ENCODE assay signal across 8 cellular contexts in the genomic region with DNA sequence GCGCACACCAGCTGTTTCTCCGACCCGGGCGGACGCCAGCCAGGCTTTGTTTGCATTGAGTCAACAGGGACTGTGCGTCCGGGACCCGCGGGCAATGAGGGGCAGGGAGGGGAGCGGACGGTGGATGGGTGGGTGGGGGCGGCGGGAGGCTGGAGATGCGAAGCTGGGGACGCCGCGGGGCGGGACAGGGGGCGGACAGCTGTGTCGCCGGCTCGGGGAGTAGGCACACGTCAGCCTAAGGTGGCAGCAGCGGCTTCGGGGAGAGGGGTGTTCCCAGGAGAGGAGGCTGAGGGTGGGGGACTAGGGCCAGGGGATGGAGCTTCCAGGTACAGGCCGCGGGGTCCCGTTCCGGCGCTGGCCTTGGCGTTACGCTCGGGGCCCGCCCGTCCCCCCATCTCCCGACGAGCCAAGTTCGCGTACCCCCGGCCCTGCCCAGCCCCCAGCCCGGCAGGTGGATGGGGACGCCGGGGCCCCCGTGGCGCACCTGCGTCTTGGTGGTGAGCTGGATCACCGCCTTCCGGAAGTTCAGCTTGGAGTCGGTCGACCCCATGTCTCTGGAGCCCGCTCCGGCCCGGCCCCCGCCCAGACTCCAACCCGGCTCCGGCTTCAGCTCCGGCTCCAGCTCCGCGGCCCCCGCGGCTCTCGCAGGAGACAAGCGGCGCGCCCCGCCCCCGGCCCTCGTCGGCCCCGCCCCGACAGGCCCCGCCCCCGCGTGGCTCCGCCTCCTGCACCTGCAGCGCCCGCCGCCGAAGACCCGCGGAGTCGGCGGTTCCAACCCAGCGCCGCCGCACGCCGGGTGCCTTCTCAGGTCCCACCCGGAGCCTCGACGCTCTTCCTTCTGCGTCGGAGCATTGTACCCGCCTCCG. TPM values are rescaled to one million over a fixed set of nuclear protein-coding genes. Genes with fewer than 3 reads are reported as not detected.
DNase-seq lines count a peak whose midpoint lies in the region; ATAC-seq and TF ChIP-seq lines count a peak whose summit lies in the region.

A gene with protein sequence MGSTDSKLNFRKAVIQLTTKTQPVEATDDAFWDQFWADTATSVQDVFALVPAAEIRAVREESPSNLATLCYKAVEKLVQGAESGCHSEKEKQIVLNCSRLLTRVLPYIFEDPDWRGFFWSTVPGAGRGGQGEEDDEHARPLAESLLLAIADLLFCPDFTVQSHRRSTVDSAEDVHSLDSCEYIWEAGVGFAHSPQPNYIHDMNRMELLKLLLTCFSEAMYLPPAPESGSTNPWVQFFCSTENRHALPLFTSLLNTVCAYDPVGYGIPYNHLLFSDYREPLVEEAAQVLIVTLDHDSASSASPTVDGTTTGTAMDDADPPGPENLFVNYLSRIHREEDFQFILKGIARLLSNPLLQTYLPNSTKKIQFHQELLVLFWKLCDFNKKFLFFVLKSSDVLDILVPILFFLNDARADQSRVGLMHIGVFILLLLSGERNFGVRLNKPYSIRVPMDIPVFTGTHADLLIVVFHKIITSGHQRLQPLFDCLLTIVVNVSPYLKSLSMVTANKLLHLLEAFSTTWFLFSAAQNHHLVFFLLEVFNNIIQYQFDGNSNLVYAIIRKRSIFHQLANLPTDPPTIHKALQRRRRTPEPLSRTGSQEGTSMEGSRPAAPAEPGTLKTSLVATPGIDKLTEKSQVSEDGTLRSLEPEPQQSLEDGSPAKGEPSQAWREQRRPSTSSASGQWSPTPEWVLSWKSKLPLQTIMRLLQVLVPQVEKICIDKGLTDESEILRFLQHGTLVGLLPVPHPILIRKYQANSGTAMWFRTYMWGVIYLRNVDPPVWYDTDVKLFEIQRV (minus strand): TSS at position 653 of the 866 bp plus-strand sequence. CDS start 103 bp downstream, at position 550.

- peaks cover 24% of the 10 kb centered on the region for H3K27me3 Mint-ChIP-seq in activated T-helper 2 cell treated with anti-CD3 and anti-CD28 coated beads, Interferon-gamma antibody, Interleukin-2, Interleukin-4, amounts not matched to agents 10 μg/mL and 5 μg/mL and 100 μg/mL, durations not matched to agents 14 hours and 24 hours and 36 hours (ENCODE audit: low read depth)

- peak within 1 kb of the TSS; percentile 86 for H3K4me2 ChIP-seq in OCI-LY1 (ENCODE audit: low read length)
- peak within 1 kb of the TSS; percentile 81 for H3K4me2 ChIP-seq in neural cell (ENCODE audit: low read length)

- H2AFZ ChIP-seq in OCI-LY1 (ENCODE audit: low read length) (no peak within 1 kb of the TSS), neural cell (ENCODE audit: low read depth, low read length) (peak within 1 kb of the TSS; percentile 65)

- TF ChIP-seq CTCF in OCI-LY1 (IDR thresholded peaks at IDR 0.05; ENCODE audit: low read length) (no peak), foreskin fibroblast (IDR thresholded peaks at IDR 0.05; ENCODE audit: low read depth, low read length) (no peak), neural cell (IDR thresholded peaks at IDR 0.05; ENCODE audit: poor library complexity, severe bottlenecking) (no peak)

- intact Hi-C loops in activated T-helper 2 cell treated with anti-CD3 and anti-CD28 coated beads, Interferon-gamma antibody, Interleukin-2, Interleukin-4, amounts not matched to agents 10 μg/mL and 5 μg/mL and 100 μg/mL, durations not matched to agents 14 hours and 24 hours and 36 hours (cut with micrococcal nuclease) = no loop called here

- H3K27ac Mint-ChIP-seq in activated T-helper 2 cell treated with anti-CD3 and anti-CD28 coated beads, Interferon-gamma antibody, Interleukin-2, Interleukin-4, amounts not matched to agents 10 μg/mL and 5 μg/mL and 100 μg/mL, durations not matched to agents 14 hours and 24 hours and 36 hours = no peak within 1 kb of the TSS

- H3K9me2 ChIP-seq in OCI-LY1 (ENCODE audit: low read depth, low read length) (no peaks in the 10 kb centered on the region), neural cell (ENCODE audit: insufficient read depth, low read length) (no peaks in the 10 kb centered on the region)

- H3K27me3 ChIP-seq in OCI-LY1 (ENCODE audit: insufficient read depth, low read length) = no peaks in the 10 kb centered on the region
- H3K27me3 ChIP-seq in neural cell (ENCODE audit: insufficient read depth, low read depth, low read length) = peaks cover 8% of the 10 kb centered on the region

- H3K9me3 ChIP-seq in OCI-LY1 (ENCODE audit: low read length) = no peaks in the 10 kb centered on the region
- H3K9me3 ChIP-seq in neural cell (ENCODE audit: low read length) = no peaks in the 10 kb centered on the region

- no peak within 1 kb of the TSS for H3K27ac ChIP-seq in OCI-LY1 (ENCODE audit: low read depth, low read length, poor library complexity, severe bottlenecking)
- H3K27ac ChIP-seq in neural cell (ENCODE audit: low read length) = peak within 1 kb of the TSS; percentile 47

- H3K36me3 ChIP-seq in OCI-LY1 (ENCODE audit: insufficient read depth, low read length) (no peaks in the 10 kb centered on the region), neural cell (ENCODE audit: insufficient read depth, low read length) (no peaks in the 10 kb centered on the region)

- TF ChIP-seq EP300 in neural cell (conservative IDR thresholded peaks at IDR 0.05; ENCODE audit: poor library complexity, severe bottlenecking) = no peak

- H3K79me2 ChIP-seq in OCI-LY1 (ENCODE audit: insufficient read depth, low read length) (no peaks in the 10 kb centered on the region), neural cell (replicated peaks; ENCODE audit: insufficient read depth, low read length) (peaks cover 5% of the 10 kb centered on the region)

- peak within 1 kb of the TSS; percentile 77 for H3K4me3 Mint-ChIP-seq in activated T-helper 2 cell treated with anti-CD3 and anti-CD28 coated beads, Interferon-gamma antibody, Interleukin-2, Interleukin-4, amounts not matched to agents 10 μg/mL and 5 μg/mL and 100 μg/mL, durations not matched to agents 14 hours and 24 hours and 36 hours (ENCODE audit: low read depth)

- no peak for TF ChIP-seq RAD21 in neural cell (conservative IDR thresholded peaks at IDR 0.05)

- H3K4me1 ChIP-seq in OCI-LY1 (ENCODE audit: insufficient read depth, low read length, severe bottlenecking) = peaks cover 6% of the 10 kb centered on the region

- H4K20me1 ChIP-seq in OCI-LY1 (ENCODE audit: insufficient read depth, low read length) (no peaks in the 10 kb centered on the region), neural cell (ENCODE audit: insufficient read depth) (no peaks in the 10 kb centered on the region)

- H3K4me3 ChIP-seq in OCI-LY1 (ENCODE audit: low read depth, low read length, poor library complexity, severe bottlenecking) (peak within 1 kb of the TSS; percentile 67), foreskin fibroblast (ENCODE audit: low read depth in 1 of 2, low read length in 2 of 2) (peak within 1 kb of the TSS; percentile 41 to 48), neural cell (ENCODE audit: low read length) (peak within 1 kb of the TSS; percentile 96)

- H3K9me3 Mint-ChIP-seq in activated T-helper 2 cell treated with anti-CD3 and anti-CD28 coated beads, Interferon-gamma antibody, Interleukin-2, Interleukin-4, amounts not matched to agents 10 μg/mL and 5 μg/mL and 100 μg/mL, durations not matched to agents 14 hours and 24 hours and 36 hours = no peaks in the 10 kb centered on the region

- H3K4me1 Mint-ChIP-seq in activated T-helper 2 cell treated with anti-CD3 and anti-CD28 coated beads, Interferon-gamma antibody, Interleukin-2, Interleukin-4, amounts not matched to agents 10 μg/mL and 5 μg/mL and 100 μg/mL, durations not matched to agents 14 hours and 24 hours and 36 hours (ENCODE audit: low read depth) = peaks cover 6% of the 10 kb centered on the region

- ATAC-seq in GM19455 (IDR thresholded peaks at IDR 0.05; ENCODE audit: unreplicated experiment) = no peak

- DNase-seq in DMS 273 (lab: John Stamatoyannopoulos, UW; ENCODE audit: unreplicated experiment) = peak; percentile 79
- DNase-seq in DMS 273 treated with DMSO at 0.1 percent for 48 hours (lab: John Stamatoyannopoulos, UW) = no peak
- peak; percentile 52 for DNase-seq in activated T-helper 2 cell treated with anti-CD3 and anti-CD28 coated beads, Interferon-gamma antibody, Interleukin-2, Interleukin-4, amounts not matched to agents 10 μg/mL and 5 μg/mL and 100 μg/mL, durations not matched to agents 14 hours and 24 hours and 36 hours (ENCODE audit: low spot score)
- DNase-seq in foreskin fibroblast = peak in 1 of 2 donors; percentile 53
- DNase-seq in stimulated activated naive CD4-positive, alpha-beta T cell (lab: John Stamatoyannopoulos, UW) = peak; percentile 63 to 90 (median 82)

- no peaks in the 10 kb centered on the region for H3F3A ChIP-seq in OCI-LY1 (ENCODE audit: insufficient read depth, low read length)
- H3F3A ChIP-seq in neural cell (ENCODE audit: insufficient read depth, low read length, poor library complexity, severe bottlenecking) = no peaks in the 10 kb centered on the region

- H3K9ac ChIP-seq in OCI-LY1 (ENCODE audit: low read length) = peak within 1 kb of the TSS; percentile 49
- H3K9ac ChIP-seq in neural cell (ENCODE audit: low read length) = peak within 1 kb of the TSS; percentile 83

- H3K36me3 Mint-ChIP-seq in activated T-helper 2 cell treated with anti-CD3 and anti-CD28 coated beads, Interferon-gamma antibody, Interleukin-2, Interleukin-4, amounts not matched to agents 10 μg/mL and 5 μg/mL and 100 μg/mL, durations not matched to agents 14 hours and 24 hours and 36 hours (ENCODE audit: low read depth) = no peaks in the 10 kb centered on the region

TF ChIP-seq in neural cell, 6 proteins besides CTCF, POLR2A, EP300 and RAD21 (continues in another document):
- no peak for TF ChIP-seq TAF1 (IDR thresholded peaks at IDR 0.05; ENCODE audit: low read depth)

RNA-seq across cellular contexts. Expression of the gene that starts here (rescaled TPM):
- total RNA-seq in activated T-helper 2 cell treated with anti-CD3 and anti-CD28 coated beads, Interferon-gamma antibody, Interleukin-2, Interleukin-4, amounts not matched to agents 10 μg/mL and 5 μg/mL and 100 μg/mL, durations not matched to agents 14 hours and 24 hours and 36 hours = 0.07 and 0.37 TPM in 2 replicates
- polyA plus RNA-seq in neural cell = 26.6 and 29.8 TPM in 2 replicates
- polyA minus RNA-seq in neural cell = 32.8 and 42.6 TPM in 2 replicates

Comparison
In these comparisons a context has a peak if more than half of its experiments do, and no peak if none do; other contexts are left out.
1. Peak in DNase-seq in activated T-helper 2 cell treated with anti-CD3 and anti-CD28 coated beads, Interferon-gamma antibody, Interleukin-2, Interleukin-4, amounts not matched to agents 10 μg/mL and 5 μg/mL and 100 μg/mL, durations not matched to agents 14 hours and 24 hours and 36 hours; RNA of the gene not detected or under 1 TPM.
2. H3K4me3 ChIP-seq: peak in every context shown above with its lines; median percentile 96 in neural cell; 67 in OCI-LY1; 44 in foreskin fibroblast.